8 cellular contexts compared by ENCODE assay signal in genomic region chr17:78708510-78708973, GRCh38.
DNase-seq lines count a peak whose midpoint lies in the region; TF ChIP-seq lines count a peak whose summit lies in the region.

No MANE protein-coding gene starts in this region.

- no peak for TF ChIP-seq POLR2A in transverse colon (IDR thresholded peaks at IDR 0.05)

- no peak for TF ChIP-seq EP300 in transverse colon (IDR thresholded peaks at IDR 0.05; ENCODE audit: low read depth)

- TF ChIP-seq CTCF in transverse colon (IDR thresholded peaks at IDR 0.05) = peak; percentile 71 to 79 (median 78)

- intact Hi-C loops in transverse colon (cut with DNase I; ENCODE audit: low total_unique reads) = loop anchor here (5.0 kb wide), 1 partner anchor 211 kb away; no protein-coding TSS in a partner anchor

- in situ Hi-C loops in transverse colon (cut with MboI; ENCODE audit: low pct_ligation_motif_present in 1 of 4, low pct_unique_long_range_greater_than_20kb in 1 of 4, low sequenced_read_pairs in 3 of 4) = loop anchor here in 2 of 4 donors (10.0 to 25.0 kb wide), 2 partner anchors 196 to 214 kb away; no protein-coding TSS in a partner anchor

- H3K27me3 ChIP-seq in transverse colon = no peaks in the 10 kb centered on the region

- peaks cover 0 to 27% (median 2%) of the 10 kb centered on the region in 4 donors for H3K36me3 ChIP-seq in transverse colon

- peak; percentile 28 to 75 (median 67) for DNase-seq in NCI-H1417 (lab: John Stamatoyannopoulos, UW)
- no peak for DNase-seq in NCI-H1417 treated with DMSO at 0.1 percent for 48 hours (lab: John Stamatoyannopoulos, UW)
- peak; percentile 72 for DNase-seq in LHCN-M2 (ENCODE audit: low read depth)
- peak; percentile 74 for DNase-seq in RPMI8226
- DNase-seq in activated gamma-delta T cell treated with anti-CD3 and anti-CD28 coated beads, Interleukin-2, amount 50 U/mL, for 16 hours (ENCODE audit: low read depth) = peak; percentile 25
- DNase-seq in foreskin melanocyte = peak; percentile 52
- DNase-seq in occipital lobe (lab: John Stamatoyannopoulos, UW) = peak; percentile 73
- peak; percentile 70 for DNase-seq in transverse colon

- H3K27ac ChIP-seq in transverse colon = no peak overlapping the region

- no peak overlapping the region for H3K4me3 ChIP-seq in transverse colon

- H3K9me3 ChIP-seq in transverse colon = no peaks in the 10 kb centered on the region

- peaks cover 6 to 19% (median 10%) of the 10 kb centered on the region in 4 donors for H3K4me1 ChIP-seq in transverse colon

- 9 to 14% methylated on average over 1 to 6 of the region's 6 CpGs for WGBS in transverse colon (ENCODE audit: low coverage in 1 of 2), 2 donors
